19 cellular contexts compared by ENCODE assay signal in the genomic region with DNA sequence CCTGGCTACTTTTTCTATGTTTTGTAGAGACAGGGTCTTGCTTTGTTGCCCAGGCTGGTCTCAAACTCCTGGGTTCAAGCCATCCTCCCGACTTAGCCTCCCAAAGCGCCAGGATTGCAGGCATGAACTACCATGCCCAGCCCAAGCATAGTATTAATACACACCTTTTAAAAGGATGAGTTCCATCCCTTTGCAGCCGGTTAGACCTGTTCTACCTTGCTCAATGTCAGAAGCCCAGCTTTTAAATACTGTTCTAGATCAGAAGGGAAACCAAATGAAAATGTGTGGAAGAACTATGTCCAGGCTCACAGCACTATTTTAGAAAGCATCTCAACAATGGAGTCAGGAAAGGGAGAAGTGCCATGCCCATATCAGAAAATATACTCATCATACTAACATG.
DNase-seq lines count a peak whose midpoint lies in the region; ATAC-seq and TF ChIP-seq lines count a peak whose summit lies in the region.
"Had no signal": no experiment of that assay in that cellular context is flagged by ENCODE, and none has a peak within 500 bp of the region (broad histone marks: within the 10 kb centered on the region; RNA-seq: fewer than 3 reads in every experiment).

No MANE protein-coding gene starts in this region.

- H3K4me1 ChIP-seq in endodermal cell (ENCODE audit: control insufficient read depth, insufficient read depth, low read length), result peaks cover 4% of the 10 kb centered on the region
- H3K4me1 ChIP-seq: Caco-2 had no signal

- H3K27ac ChIP-seq in substantia nigra (ENCODE audit: low read depth, low read length, poor library complexity, severe bottlenecking) (peak overlapping the region; percentile 0), endodermal cell (ENCODE audit: low read depth, low read length) (no peak overlapping the region)
- H3K27ac ChIP-seq: 22Rv1, A549, C4-2B, HL-60 had no signal

- no peak overlapping the region for H3K9ac ChIP-seq in endodermal cell (ENCODE audit: extremely low read depth, low read length, poor library complexity, severe bottlenecking)

- H3K27me3 ChIP-seq in endodermal cell (ENCODE audit: control insufficient read depth, insufficient read depth, low read length, poor library complexity, severe bottlenecking), result no peaks in the 10 kb centered on the region

- H3K9me3 ChIP-seq in endodermal cell (ENCODE audit: control insufficient read depth, low read length) (no peaks in the 10 kb centered on the region), T-helper 17 cell (ENCODE audit: control insufficient read depth, low read length, poor library complexity, severe bottlenecking) (no peaks in the 10 kb centered on the region)
- H3K9me3 ChIP-seq: A549, Caco-2 had no signal

- H3K4me3 Mint-ChIP-seq in WTC11, result no peak overlapping the region
- H3K4me3 Mint-ChIP-seq in endodermal cell, result no peak overlapping the region
- H3K4me3 Mint-ChIP-seq in T-helper 17 cell, result no peak overlapping the region
- H3K4me3 Mint-ChIP-seq: CD4-positive, alpha-beta T cell; HFFc6 had no signal

- no peak for TF ChIP-seq CTCF in LNCaP clone FGC (IDR thresholded peaks at IDR 0.05; ENCODE audit: control insufficient read depth, extremely low read depth, insufficient read depth)
- no peak for TF ChIP-seq CTCF in WTC11 (IDR thresholded peaks at IDR 0.05)
- TF ChIP-seq CTCF in epithelial cell of esophagus (IDR thresholded peaks at IDR 0.05; ENCODE audit: insufficient read depth, low read depth, low read length, missing control alignments), result no peak
- no peak for TF ChIP-seq CTCF in endodermal cell (conservative IDR thresholded peaks at IDR 0.05)

- H3K27me3 Mint-ChIP-seq in WTC11 (ENCODE audit: low read depth) (no peaks in the 10 kb centered on the region), endodermal cell (ENCODE audit: insufficient read depth) (peaks cover 5% of the 10 kb centered on the region), T-helper 17 cell (peaks cover 61% of the 10 kb centered on the region)

- H3K27ac Mint-ChIP-seq in WTC11 (no peak overlapping the region), endodermal cell (no peak overlapping the region), T-helper 17 cell (no peak overlapping the region)
- H3K27ac Mint-ChIP-seq: CD4-positive, alpha-beta T cell; HFFc6 had no signal

- H3K4me1 Mint-ChIP-seq in WTC11, result peaks cover 26% of the 10 kb centered on the region
- peaks cover 13% of the 10 kb centered on the region for H3K4me1 Mint-ChIP-seq in endodermal cell
- peaks cover 2% of the 10 kb centered on the region for H3K4me1 Mint-ChIP-seq in T-helper 17 cell

- no peaks in the 10 kb centered on the region for H3K36me3 ChIP-seq in endodermal cell (ENCODE audit: control insufficient read depth, insufficient read depth, low read length)

- CTCF ChIA-PET in WTC11 (lab: Charles Lee), result interaction anchor here (0.9 to 4.0 kb wide), 3 partner anchors 18 to 75 kb away, joined by 4 to 23 read pairs (median 9); no protein-coding TSS in a partner anchor

- DNase-seq in LNCaP clone FGC (ENCODE audit: low read depth) (peak; percentile 6), WTC11 (ENCODE audit: low spot score) (no peak), epithelial cell of esophagus (ENCODE audit: low read depth) (peak; percentile 72), substantia nigra (lab: John Stamatoyannopoulos, UW) (no peak), endodermal cell (no peak), T-helper 17 cell (no peak)
- DNase-seq in activated CD4-positive, alpha-beta T cell treated with anti-CD3 and anti-CD28 coated beads, Interleukin-2, amount 50 U/mL, for 4 hours, result no peak
- DNase-seq: AML-193; Caco-2; CD4-positive, alpha-beta T cell; GDM1; GOT3; H7; HFFc6 had no signal

- H3K9me3 Mint-ChIP-seq in WTC11 (no peaks in the 10 kb centered on the region), endodermal cell (no peaks in the 10 kb centered on the region)
- H3K9me3 Mint-ChIP-seq: CD4-positive, alpha-beta T cell; HFFc6 had no signal

- no peak for ATAC-seq in WTC11
- no peak for ATAC-seq in T-helper 17 cell
- ATAC-seq: A549, HCT116 had no signal

- POLR2A ChIA-PET in WTC11 (lab: Charles Lee), result interaction anchor here (0.8 to 1.1 kb wide), 2 partner anchors 24 to 40 kb away, joined by 3 to 14 read pairs; no protein-coding TSS in a partner anchor

- no peaks in the 10 kb centered on the region for H3K36me3 Mint-ChIP-seq in WTC11
- no peaks in the 10 kb centered on the region for H3K36me3 Mint-ChIP-seq in endodermal cell (ENCODE audit: low read depth)
- peaks cover 4% of the 10 kb centered on the region for H3K36me3 Mint-ChIP-seq in T-helper 17 cell (ENCODE audit: low read depth)

- H3K4me3 ChIP-seq in LNCaP clone FGC (ENCODE audit: low read depth, low read length), result no peak overlapping the region
- no peak overlapping the region for H3K4me3 ChIP-seq in epithelial cell of esophagus (ENCODE audit: low read length)
- no peak overlapping the region for H3K4me3 ChIP-seq in endodermal cell (ENCODE audit: low read length)
- H3K4me3 ChIP-seq: A549 had no signal

- 94% methylated on average over 3 of the region's 3 CpGs; no CpG with 5 or more reads in 1 of the 2 experiments for WGBS in endodermal cell (ENCODE audit: insufficient coverage in 1 of 2, insufficient read length in 1 of 2), 2 experiments

TF ChIP-seq in WTC11, 78 proteins besides CTCF, POLR2A, EP300 and RAD21:
- TF ChIP-seq, protein P1, sequence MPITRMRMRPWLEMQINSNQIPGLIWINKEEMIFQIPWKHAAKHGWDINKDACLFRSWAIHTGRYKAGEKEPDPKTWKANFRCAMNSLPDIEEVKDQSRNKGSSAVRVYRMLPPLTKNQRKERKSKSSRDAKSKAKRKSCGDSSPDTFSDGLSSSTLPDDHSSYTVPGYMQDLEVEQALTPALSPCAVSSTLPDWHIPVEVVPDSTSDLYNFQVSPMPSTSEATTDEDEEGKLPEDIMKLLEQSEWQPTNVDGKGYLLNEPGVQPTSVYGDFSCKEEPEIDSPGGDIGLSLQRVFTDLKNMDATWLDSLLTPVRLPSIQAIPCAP (CRISPR knock-in tag; IDR thresholded peaks at IDR 0.05), result no peak
- TF ChIP-seq IRF2 (CRISPR knock-in tag; IDR thresholded peaks at IDR 0.05; ENCODE audit: borderline replicate concordance, low read depth), result no peak
- no peak for TF ChIP-seq PRRX2 (CRISPR knock-in tag; IDR thresholded peaks at IDR 0.05)
- TF ChIP-seq HMGA2 (CRISPR knock-in tag; IDR thresholded peaks at IDR 0.05), result no peak
- TF ChIP-seq, protein P2, sequence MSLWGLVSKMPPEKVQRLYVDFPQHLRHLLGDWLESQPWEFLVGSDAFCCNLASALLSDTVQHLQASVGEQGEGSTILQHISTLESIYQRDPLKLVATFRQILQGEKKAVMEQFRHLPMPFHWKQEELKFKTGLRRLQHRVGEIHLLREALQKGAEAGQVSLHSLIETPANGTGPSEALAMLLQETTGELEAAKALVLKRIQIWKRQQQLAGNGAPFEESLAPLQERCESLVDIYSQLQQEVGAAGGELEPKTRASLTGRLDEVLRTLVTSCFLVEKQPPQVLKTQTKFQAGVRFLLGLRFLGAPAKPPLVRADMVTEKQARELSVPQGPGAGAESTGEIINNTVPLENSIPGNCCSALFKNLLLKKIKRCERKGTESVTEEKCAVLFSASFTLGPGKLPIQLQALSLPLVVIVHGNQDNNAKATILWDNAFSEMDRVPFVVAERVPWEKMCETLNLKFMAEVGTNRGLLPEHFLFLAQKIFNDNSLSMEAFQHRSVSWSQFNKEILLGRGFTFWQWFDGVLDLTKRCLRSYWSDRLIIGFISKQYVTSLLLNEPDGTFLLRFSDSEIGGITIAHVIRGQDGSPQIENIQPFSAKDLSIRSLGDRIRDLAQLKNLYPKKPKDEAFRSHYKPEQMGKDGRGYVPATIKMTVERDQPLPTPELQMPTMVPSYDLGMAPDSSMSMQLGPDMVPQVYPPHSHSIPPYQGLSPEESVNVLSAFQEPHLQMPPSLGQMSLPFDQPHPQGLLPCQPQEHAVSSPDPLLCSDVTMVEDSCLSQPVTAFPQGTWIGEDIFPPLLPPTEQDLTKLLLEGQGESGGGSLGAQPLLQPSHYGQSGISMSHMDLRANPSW (CRISPR knock-in tag; conservative IDR thresholded peaks at IDR 0.05; ENCODE audit: low read depth), result no peak
- TF ChIP-seq ZNF121 (CRISPR knock-in tag; IDR thresholded peaks at IDR 0.05), result peak; percentile 48; the same call in 1 of the 2 replicates
- no peak for TF ChIP-seq JUN (CRISPR knock-in tag; IDR thresholded peaks at IDR 0.05)
TF ChIP-seq in WTC11: peak in this region for 1.

Comparison
In these comparisons a context has a peak if more than half of its experiments do, and no peak if none do; other contexts are left out.
1. DNase-seq: peak in LNCaP clone FGC (single experiment) and epithelial cell of esophagus (single experiment); none in WTC11 (single experiment), substantia nigra (0 of 49), activated CD4-positive, alpha-beta T cell treated with anti-CD3 and anti-CD28 coated beads, Interleukin-2, amount 50 U/mL, for 4 hours (0 of 2), endodermal cell (single experiment) and T-helper 17 cell (0 of 3).